ENCODE assay signal across 39 cellular contexts in the genomic region with DNA sequence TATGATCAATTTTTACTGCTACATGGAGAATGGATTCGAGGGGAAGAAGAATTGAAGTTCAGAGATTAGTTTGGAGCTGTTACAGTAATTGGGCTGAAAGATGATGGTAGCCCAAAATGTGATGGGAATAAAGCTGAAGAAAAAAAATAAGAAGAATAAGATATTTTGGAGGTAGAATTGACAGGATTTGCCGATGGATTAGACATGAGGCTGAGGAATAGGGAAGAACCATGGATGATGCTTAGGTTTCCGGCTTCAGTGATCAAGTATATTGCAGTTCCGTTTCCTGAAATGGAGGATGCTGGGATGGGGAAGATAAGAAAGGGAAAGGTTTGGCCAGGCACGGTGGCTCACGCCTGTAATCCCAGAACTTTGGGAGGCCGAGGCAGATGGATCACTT.
"Had no signal": no experiment of that assay in that cellular context is flagged by ENCODE, and none has a peak within 500 bp of the region (broad histone marks: within the 10 kb centered on the region; RNA-seq: fewer than 3 reads in every experiment).

No MANE protein-coding gene starts in this region.

- H3K4me3 Mint-ChIP-seq: activated naive CD4-positive, alpha-beta T cell treated with anti-CD3 and anti-CD28 coated beads for 36 hours; activated naive CD4-positive, alpha-beta T cell treated with anti-CD3 and anti-CD28 coated beads, Interleukin-2, amount 10 ng/mL, durations not matched to agents 7 days and 5 days; activated naive CD4-positive, alpha-beta T cell treated with anti-CD3 and anti-CD28 coated beads, Interleukin-2, amount 50 U/mL, for 24 hours; activated naive CD8-positive, alpha-beta T cell; activated naive CD8-positive, alpha-beta T cell treated with anti-CD3 and anti-CD28 coated beads for 36 hours; activated naive CD8-positive, alpha-beta T cell treated with anti-CD3 and anti-CD28 coated beads, Interleukin-2, amount 10 ng/mL, durations not matched to agents 7 days and 5 days; activated naive CD8-positive, alpha-beta T cell treated with anti-CD3 and anti-CD28 coated beads, Interleukin-2, amount 50 U/mL, for 24 hours; activated T-cell treated with anti-CD3 and anti-CD28 coated beads, Interleukin-2, amount 50 U/mL, for 24 hours; activated T-cell treated with anti-CD3 and anti-CD28 coated beads, Interleukin-2, amount 50 U/mL, for 4 hours; activated T-cell treated with anti-CD3 and anti-CD28 coated beads, Interleukin-2, amount 50 U/mL, for 72 hours; activated T-helper 1 cell treated with anti-CD3 and anti-CD28 coated beads, Interleukin-12 subunit alpha, Interleukin-12 subunit beta, Interleukin-2, Interleukin-4 antibody, amounts not matched to agents 30 ng/mL and 10 ng/mL and 1 ng/mL, durations not matched to agents 14 hours and 24 hours and 36 hours; activated T-helper 17 cell treated with anti-CD3 and anti-CD28 coated beads, Interleukin-2, amount 50 U/mL, for 72 hours; brain; central memory CD8-positive, alpha-beta T cell had no signal

- H3K9me3 Mint-ChIP-seq: activated naive CD4-positive, alpha-beta T cell treated with anti-CD3 and anti-CD28 coated beads for 36 hours; activated naive CD4-positive, alpha-beta T cell treated with anti-CD3 and anti-CD28 coated beads, Interleukin-2, amount 10 ng/mL, durations not matched to agents 7 days and 5 days; activated naive CD4-positive, alpha-beta T cell treated with anti-CD3 and anti-CD28 coated beads, Interleukin-2, amount 50 U/mL, for 24 hours; activated naive CD4-positive, alpha-beta T cell treated with anti-CD3 and anti-CD28 coated beads, Interleukin-2, amount 50 U/mL, for 72 hours; activated naive CD8-positive, alpha-beta T cell treated with anti-CD3 and anti-CD28 coated beads for 36 hours; activated naive CD8-positive, alpha-beta T cell treated with anti-CD3 and anti-CD28 coated beads, Interleukin-2, amount 10 ng/mL, durations not matched to agents 7 days and 5 days; activated naive CD8-positive, alpha-beta T cell treated with anti-CD3 and anti-CD28 coated beads, Interleukin-2, amount 50 U/mL, for 24 hours; activated T-cell treated with anti-CD3 and anti-CD28 coated beads, Interleukin-2, amount 50 U/mL, for 24 hours; activated T-cell treated with anti-CD3 and anti-CD28 coated beads, Interleukin-2, amount 50 U/mL, for 4 hours; activated T-cell treated with anti-CD3 and anti-CD28 coated beads, Interleukin-2, amount 50 U/mL, for 72 hours; activated T-helper 1 cell treated with anti-CD3 and anti-CD28 coated beads, Interleukin-12 subunit alpha, Interleukin-12 subunit beta, Interleukin-2, Interleukin-4 antibody, amounts not matched to agents 30 ng/mL and 10 ng/mL and 1 ng/mL, durations not matched to agents 14 hours and 24 hours and 36 hours; activated T-helper 17 cell treated with anti-CD3 and anti-CD28 coated beads, Interleukin-2, amount 50 U/mL, for 72 hours; activated T-helper 2 cell treated with anti-CD3 and anti-CD28 coated beads, Interferon-gamma antibody, Interleukin-2, Interleukin-4, amounts not matched to agents 10 μg/mL and 5 μg/mL and 100 μg/mL, durations not matched to agents 14 hours and 24 hours and 36 hours; central memory CD8-positive, alpha-beta T cell had no signal

- DNase-seq: activated effector memory CD4-positive, alpha-beta T cell treated with anti-CD3 and anti-CD28 coated beads, Interleukin-2, amount 50 U/mL, for 16 hours; activated effector memory CD4-positive, alpha-beta T cell treated with Interleukin-2 at 50 U/mL for 16 hours; activated gamma-delta T cell; activated gamma-delta T cell treated with Interleukin-2 at 50 U/mL for 16 hours; activated naive CD4-positive, alpha-beta T cell; activated naive CD4-positive, alpha-beta T cell treated with anti-CD3 and anti-CD28 coated beads for 36 hours; activated naive CD4-positive, alpha-beta T cell treated with anti-CD3 and anti-CD28 coated beads, Interleukin-2, amount 10 ng/mL, durations not matched to agents 7 days and 5 days; activated naive CD4-positive, alpha-beta T cell treated with anti-CD3 and anti-CD28 coated beads, Interleukin-2, amount 50 U/mL, for 16 hours; activated naive CD4-positive, alpha-beta T cell treated with Interleukin-2 at 50 U/mL for 16 hours; activated naive CD8-positive, alpha-beta T cell treated with anti-CD3 and anti-CD28 coated beads for 36 hours; activated naive CD8-positive, alpha-beta T cell treated with anti-CD3 and anti-CD28 coated beads, Interleukin-2, amount 10 ng/mL, durations not matched to agents 7 days and 5 days; activated naive CD8-positive, alpha-beta T cell treated with anti-CD3 and anti-CD28 coated beads, Interleukin-2, amount 50 U/mL, for 24 hours; activated T-cell treated with anti-CD3 and anti-CD28 coated beads, Interleukin-2, amount 50 U/mL, for 24 hours; activated T-cell treated with anti-CD3 and anti-CD28 coated beads, Interleukin-2, amount 50 U/mL, for 4 hours; activated T-cell treated with anti-CD3 and anti-CD28 coated beads, Interleukin-2, amount 50 U/mL, for 48 hours; activated T-cell treated with anti-CD3 and anti-CD28 coated beads, Interleukin-2, amount 50 U/mL, for 72 hours; adrenal gland; amniotic stem cell; amygdala; anterior cingulate cortex; aorta; body of pancreas; brain microvascular endothelial cell; caudate nucleus; central memory CD4-positive, alpha-beta T cell; cerebellar nuclear complex had no signal

- H3K36me3 Mint-ChIP-seq: activated naive CD4-positive, alpha-beta T cell treated with anti-CD3 and anti-CD28 coated beads, Interleukin-2, amount 10 ng/mL, durations not matched to agents 7 days and 5 days; activated naive CD4-positive, alpha-beta T cell treated with anti-CD3 and anti-CD28 coated beads, Interleukin-2, amount 50 U/mL, for 24 hours; activated naive CD4-positive, alpha-beta T cell treated with anti-CD3 and anti-CD28 coated beads, Interleukin-2, amount 50 U/mL, for 72 hours; activated naive CD8-positive, alpha-beta T cell; activated naive CD8-positive, alpha-beta T cell treated with anti-CD3 and anti-CD28 coated beads for 36 hours; activated naive CD8-positive, alpha-beta T cell treated with anti-CD3 and anti-CD28 coated beads, Interleukin-2, amount 10 ng/mL, durations not matched to agents 7 days and 5 days; brain had no signal

- H3K36me3 ChIP-seq: adrenal gland, ascending aorta, brain microvascular endothelial cell, breast epithelium, cardiac muscle cell had no signal

- H3K4me1 ChIP-seq: body of pancreas, breast epithelium had no signal

- H3K4me1 Mint-ChIP-seq: activated naive CD4-positive, alpha-beta T cell treated with anti-CD3 and anti-CD28 coated beads, Interleukin-2, amount 50 U/mL, for 24 hours; activated T-helper 17 cell treated with anti-CD3 and anti-CD28 coated beads, Interleukin-2, amount 50 U/mL, for 72 hours; central memory CD8-positive, alpha-beta T cell had no signal

- ATAC-seq: activated naive CD4-positive, alpha-beta T cell treated with anti-CD3 and anti-CD28 coated beads, Interleukin-2, amount 50 U/mL, for 72 hours; activated naive CD8-positive, alpha-beta T cell treated with anti-CD3 and anti-CD28 coated beads, Interleukin-2, amount 50 U/mL, for 24 hours; activated T-cell treated with anti-CD3 and anti-CD28 coated beads, Interleukin-2, amount 50 U/mL, for 4 hours; activated T-cell treated with anti-CD3 and anti-CD28 coated beads, Interleukin-2, amount 50 U/mL, for 72 hours; activated T-helper 17 cell treated with anti-CD3 and anti-CD28 coated beads, Interleukin-2, amount 50 U/mL, for 72 hours; body of pancreas had no signal

- H3K27me3 Mint-ChIP-seq: activated naive CD8-positive, alpha-beta T cell treated with anti-CD3 and anti-CD28 coated beads, Interleukin-2, amount 50 U/mL, for 24 hours; central memory CD8-positive, alpha-beta T cell had no signal

- H3K9me3 ChIP-seq: adrenal gland, ascending aorta, body of pancreas, breast epithelium had no signal

- H3K4me3 ChIP-seq: adrenal gland, ascending aorta, body of pancreas, breast epithelium, cardiac muscle cell had no signal

- FAIRE-seq: astrocyte, bronchial epithelial cell had no signal

- H3K27ac Mint-ChIP-seq: activated naive CD4-positive, alpha-beta T cell treated with anti-CD3 and anti-CD28 coated beads for 36 hours; activated naive CD4-positive, alpha-beta T cell treated with anti-CD3 and anti-CD28 coated beads, Interleukin-2, amount 10 ng/mL, durations not matched to agents 7 days and 5 days; activated naive CD4-positive, alpha-beta T cell treated with anti-CD3 and anti-CD28 coated beads, Interleukin-2, amount 50 U/mL, for 24 hours; activated naive CD4-positive, alpha-beta T cell treated with anti-CD3 and anti-CD28 coated beads, Interleukin-2, amount 50 U/mL, for 72 hours; activated naive CD8-positive, alpha-beta T cell; activated naive CD8-positive, alpha-beta T cell treated with anti-CD3 and anti-CD28 coated beads for 36 hours; activated naive CD8-positive, alpha-beta T cell treated with anti-CD3 and anti-CD28 coated beads, Interleukin-2, amount 10 ng/mL, durations not matched to agents 7 days and 5 days; activated naive CD8-positive, alpha-beta T cell treated with anti-CD3 and anti-CD28 coated beads, Interleukin-2, amount 50 U/mL, for 24 hours; activated T-cell treated with anti-CD3 and anti-CD28 coated beads, Interleukin-2, amount 50 U/mL, for 24 hours; activated T-cell treated with anti-CD3 and anti-CD28 coated beads, Interleukin-2, amount 50 U/mL, for 72 hours; activated T-helper 1 cell treated with anti-CD3 and anti-CD28 coated beads, Interleukin-12 subunit alpha, Interleukin-12 subunit beta, Interleukin-2, Interleukin-4 antibody, amounts not matched to agents 30 ng/mL and 10 ng/mL and 1 ng/mL, durations not matched to agents 14 hours and 24 hours and 36 hours; activated T-helper 17 cell treated with anti-CD3 and anti-CD28 coated beads, Interleukin-2, amount 50 U/mL, for 72 hours; activated T-helper 2 cell treated with anti-CD3 and anti-CD28 coated beads, Interferon-gamma antibody, Interleukin-2, Interleukin-4, amounts not matched to agents 10 μg/mL and 5 μg/mL and 100 μg/mL, durations not matched to agents 14 hours and 24 hours and 36 hours; brain had no signal

- H3K27me3 ChIP-seq: adrenal gland, ascending aorta, body of pancreas, brain microvascular endothelial cell, breast epithelium, cardiac muscle cell had no signal

- H3K27ac ChIP-seq: adrenal gland, ascending aorta, body of pancreas, brain microvascular endothelial cell, breast epithelium, cardiac muscle cell had no signal
